ENCODE assay signal across 11 cellular contexts in genomic region chr6:2899596-2899995, GRCh38. TPM values are rescaled to one million over a fixed set of nuclear protein-coding genes. Genes with fewer than 3 reads are reported as not detected.
A peak's percentile ranks its signal among the peaks of the same experiment; 100 is the strongest.
DNase-seq lines count a peak whose midpoint lies in the region; ATAC-seq and TF ChIP-seq lines count a peak whose summit lies in the region.
"Had no signal": no experiment of that assay in that cellular context is flagged by ENCODE, and none has a peak within 500 bp of the region (broad histone marks: within the 10 kb centered on the region; RNA-seq: fewer than 3 reads in every experiment).

No MANE protein-coding gene starts in this region.

- H3K27ac ChIP-seq in spleen, result peak overlapping the region in 7 of 8 donors; percentile 69 to 98 (median 92)
- H3K27ac ChIP-seq in esophagus squamous epithelium, result no peak overlapping the region

- 66 to 79% (median 72%) methylated on average over 6 of the region's 6 CpGs for WGBS in spleen, 5 donors
- WGBS in esophagus squamous epithelium, 2 donors, result 68 to 90% methylated on average over 5 to 6 of the region's 6 CpGs

- H3K27me3 ChIP-seq in spleen (replicated peaks in 1 of 7) (no peaks in the 10 kb centered on the region), esophagus squamous epithelium (no peaks in the 10 kb centered on the region)
- H3K27me3 ChIP-seq: thyroid gland had no signal

- DNase-seq in GM12865 (ENCODE audit: low read depth), result peak; percentile 85
- no peak for DNase-seq in activated T-helper 2 cell treated with anti-CD3 and anti-CD28 coated beads, Interferon-gamma antibody, Interleukin-2, Interleukin-4, amounts not matched to agents 10 μg/mL and 5 μg/mL and 100 μg/mL, durations not matched to agents 14 hours and 24 hours and 36 hours (ENCODE audit: low spot score)
- DNase-seq in spleen, result no peak
- no peak for DNase-seq in esophagus squamous epithelium (lab: John Stamatoyannopoulos, UW)
- DNase-seq in HUDEP-2 (lab: John Stamatoyannopoulos, UW; ENCODE audit: unreplicated experiment in 76 of 76), result no peak
- DNase-seq: Caco-2, mucosa of descending colon, T1000, thyroid gland had no signal

- intact Hi-C loops in activated T-helper 2 cell treated with anti-CD3 and anti-CD28 coated beads, Interferon-gamma antibody, Interleukin-2, Interleukin-4, amounts not matched to agents 10 μg/mL and 5 μg/mL and 100 μg/mL, durations not matched to agents 14 hours and 24 hours and 36 hours (cut with micrococcal nuclease), result loop anchor here (2.0 kb wide), 1 partner anchor 19 kb away; no protein-coding TSS in a partner anchor
- intact Hi-C loops in spleen (cut with DNase I; ENCODE audit: low total_unique reads), result no loop called here
- intact Hi-C loops in esophagus squamous epithelium (cut with DNase I), result no loop called here

- no peak for TF ChIP-seq POLR2A in spleen (IDR thresholded peaks at IDR 0.05)
- TF ChIP-seq POLR2A in esophagus squamous epithelium (IDR thresholded peaks at IDR 0.05), result no peak

- peaks cover 52% of the 10 kb centered on the region for H3K4me1 Mint-ChIP-seq in activated T-helper 2 cell treated with anti-CD3 and anti-CD28 coated beads, Interferon-gamma antibody, Interleukin-2, Interleukin-4, amounts not matched to agents 10 μg/mL and 5 μg/mL and 100 μg/mL, durations not matched to agents 14 hours and 24 hours and 36 hours (ENCODE audit: low read depth)

- H3K4me3 ChIP-seq in GM12865 (ENCODE audit: low read depth, low read length) (peak overlapping the region; percentile 80), spleen (peak overlapping the region in 4 of 8 donors; percentile 2 to 94 (median 66)), esophagus squamous epithelium (peak overlapping the region in 1 of 4 donors; percentile 91)
- H3K4me3 ChIP-seq: mucosa of descending colon, thyroid gland had no signal

- H3K27ac Mint-ChIP-seq in activated T-helper 2 cell treated with anti-CD3 and anti-CD28 coated beads, Interferon-gamma antibody, Interleukin-2, Interleukin-4, amounts not matched to agents 10 μg/mL and 5 μg/mL and 100 μg/mL, durations not matched to agents 14 hours and 24 hours and 36 hours, result peak overlapping the region; percentile 46

- peaks cover 29 to 96% (median 54%) of the 10 kb centered on the region in 6 donors for H3K4me1 ChIP-seq in spleen
- peaks cover 4 to 43% (median 12%) of the 10 kb centered on the region in 3 donors for H3K4me1 ChIP-seq in esophagus squamous epithelium
- H3K4me1 ChIP-seq: Caco-2 had no signal

- peaks cover 77% of the 10 kb centered on the region for H3K36me3 Mint-ChIP-seq in activated T-helper 2 cell treated with anti-CD3 and anti-CD28 coated beads, Interferon-gamma antibody, Interleukin-2, Interleukin-4, amounts not matched to agents 10 μg/mL and 5 μg/mL and 100 μg/mL, durations not matched to agents 14 hours and 24 hours and 36 hours (ENCODE audit: low read depth)

- no peaks in the 10 kb centered on the region for H3K27me3 Mint-ChIP-seq in activated T-helper 2 cell treated with anti-CD3 and anti-CD28 coated beads, Interferon-gamma antibody, Interleukin-2, Interleukin-4, amounts not matched to agents 10 μg/mL and 5 μg/mL and 100 μg/mL, durations not matched to agents 14 hours and 24 hours and 36 hours (ENCODE audit: low read depth)

- ATAC-seq in HG02870 (IDR thresholded peaks at IDR 0.05; ENCODE audit: unreplicated experiment) (peak; percentile 28), GM21360 (IDR thresholded peaks at IDR 0.05; ENCODE audit: unreplicated experiment) (no peak)
- ATAC-seq: mucosa of descending colon had no signal

- H3K4me3 Mint-ChIP-seq in activated T-helper 2 cell treated with anti-CD3 and anti-CD28 coated beads, Interferon-gamma antibody, Interleukin-2, Interleukin-4, amounts not matched to agents 10 μg/mL and 5 μg/mL and 100 μg/mL, durations not matched to agents 14 hours and 24 hours and 36 hours (ENCODE audit: low read depth), result peak overlapping the region; percentile 99

- no peaks in the 10 kb centered on the region for H3K9me3 Mint-ChIP-seq in activated T-helper 2 cell treated with anti-CD3 and anti-CD28 coated beads, Interferon-gamma antibody, Interleukin-2, Interleukin-4, amounts not matched to agents 10 μg/mL and 5 μg/mL and 100 μg/mL, durations not matched to agents 14 hours and 24 hours and 36 hours

- no peaks in the 10 kb centered on the region for H3K9me3 ChIP-seq in spleen
- no peaks in the 10 kb centered on the region for H3K9me3 ChIP-seq in esophagus squamous epithelium
- H3K9me3 ChIP-seq: Caco-2, mucosa of descending colon, thyroid gland had no signal

- TF ChIP-seq CTCF in GM12865 (IDR thresholded peaks at IDR 0.05; ENCODE audit: insufficient read depth, low read depth, low read length, missing control alignments) (no peak), spleen (IDR thresholded peaks at IDR 0.05 in 8 of 11, conservative IDR thresholded peaks at IDR 0.05 in 3 of 11) (no peak), esophagus squamous epithelium (IDR thresholded peaks at IDR 0.05) (no peak)

- peaks cover 0 to 62% (median 42%) of the 10 kb centered on the region in 6 donors for H3K36me3 ChIP-seq in spleen
- peaks cover 0 to 34% (median 0%) of the 10 kb centered on the region in 3 donors for H3K36me3 ChIP-seq in esophagus squamous epithelium

RNA-seq across cellular contexts. Expression of gene SERPINB9, which starts 3.5 kb away (rescaled TPM):
- total RNA-seq in activated T-helper 2 cell treated with anti-CD3 and anti-CD28 coated beads, Interferon-gamma antibody, Interleukin-2, Interleukin-4, amounts not matched to agents 10 μg/mL and 5 μg/mL and 100 μg/mL, durations not matched to agents 14 hours and 24 hours and 36 hours, result 120 and 123 TPM in 2 replicates
- total RNA-seq in spleen, result 10 to 100 TPM; 43.0 to 75.7 (median 55.4) TPM
- 10 to 100 TPM; 16.2 to 22.4 (median 17.0) TPM for polyA plus RNA-seq in spleen
- total RNA-seq in esophagus squamous epithelium, result 10 to 100 TPM in 2 of 4 donors, 1 to 10 TPM in 2; 7.5 to 40.4 (median 12.1) TPM

RNA-seq across cellular contexts. Expression of gene SERPINB1, which starts 57.9 kb away (rescaled TPM):
- total RNA-seq in activated T-helper 2 cell treated with anti-CD3 and anti-CD28 coated beads, Interferon-gamma antibody, Interleukin-2, Interleukin-4, amounts not matched to agents 10 μg/mL and 5 μg/mL and 100 μg/mL, durations not matched to agents 14 hours and 24 hours and 36 hours, result 102 and 103 TPM in 2 replicates
- total RNA-seq in spleen, result 100 to 1,000 TPM in 5 of 7 donors, 10 to 100 TPM in 2; 71.2 to 194 (median 106) TPM
- polyA plus RNA-seq in spleen, result 10 to 100 TPM; 54.9 to 64.6 (median 55.0) TPM
- total RNA-seq in esophagus squamous epithelium, result 1,000 to 10,000 TPM in 1 of 4 donors, 100 to 1,000 TPM in 3; 284 to 1,204 (median 702) TPM

Comparison
In these comparisons a context has a peak if more than half of its experiments do, and no peak if none do; other contexts are left out.
1. H3K27ac ChIP-seq: peak in spleen (7 of 8); none in esophagus squamous epithelium (0 of 4).